18 cellular contexts compared by ENCODE assay signal in the genomic region with DNA sequence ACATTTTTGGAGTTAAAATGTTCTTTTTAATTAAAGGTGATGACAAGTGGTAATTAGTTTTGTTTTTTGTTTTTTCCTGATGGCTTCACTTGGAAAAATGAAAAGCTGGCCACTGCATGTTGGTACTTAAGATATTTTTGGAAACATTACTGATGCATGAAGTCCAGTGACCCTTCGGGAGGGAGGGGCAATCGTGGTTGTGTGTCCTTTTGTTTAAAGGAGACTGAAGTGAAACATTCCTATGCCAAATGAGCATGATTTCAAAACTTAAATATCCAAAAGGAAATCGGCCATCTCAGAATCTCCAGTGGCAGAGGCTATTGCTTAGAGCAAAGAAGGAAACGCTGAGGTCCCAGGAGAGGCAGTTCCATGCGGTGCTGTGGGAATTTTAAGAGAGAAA. TPM values are rescaled to one million over a fixed set of nuclear protein-coding genes. Genes with fewer than 3 reads are reported as not detected.
DNase-seq lines count a peak whose midpoint lies in the region; ATAC-seq, FAIRE-seq and TF ChIP-seq lines count a peak whose summit lies in the region.
"Had no signal": no experiment of that assay in that cellular context is flagged by ENCODE, and none has a peak within 500 bp of the region (broad histone marks: within the 10 kb centered on the region; RNA-seq: fewer than 3 reads in every experiment).

No MANE protein-coding gene starts in this region.

- peaks cover 14% of the 10 kb centered on the region for H4K20me1 ChIP-seq in astrocyte (ENCODE audit: insufficient read depth, low read length)
- H4K20me1 ChIP-seq in MM.1S (ENCODE audit: insufficient read depth, low read length), result no peaks in the 10 kb centered on the region

- no peak for FAIRE-seq in astrocyte (lab: Jason Lieb, UNC)

- TF ChIP-seq CTCF in astrocyte (IDR thresholded peaks at IDR 0.05; ENCODE audit: insufficient read depth, low read depth, low read length), result no peak
- no peak for TF ChIP-seq CTCF in right atrium auricular region (IDR thresholded peaks at IDR 0.05)
- no peak for TF ChIP-seq CTCF in prostate gland (IDR thresholded peaks at IDR 0.05)
- no peak for TF ChIP-seq CTCF in MM.1S (IDR thresholded peaks at IDR 0.05; ENCODE audit: low read length)

- DNase-seq in AG08395 (ENCODE audit: low spot score) (peak; percentile 36), astrocyte (ENCODE audit: low read depth) (no peak), right atrium auricular region (ENCODE audit: low spot score) (no peak), prostate gland (ENCODE audit: low spot score) (no peak), MM.1S (no peak)
- DNase-seq: ACHN; activated CD8-positive, alpha-beta T cell treated with anti-CD3 and anti-CD28 coated beads for 36 hours; GF-D8; HCEC 1CT; natural killer cell; NCI-H2107; NCI-H82; Peyer's patch; stimulated activated CD4-positive, alpha-beta T cell treated with anti-CD3 and anti-CD28 coated beads, Interleukin-2, amount 100 ng/mL, for 24 hours had no signal

- peaks cover 20% of the 10 kb centered on the region for H3K36me3 Mint-ChIP-seq in astrocyte (ENCODE audit: low read depth, unreplicated experiment)
- H3K36me3 Mint-ChIP-seq: natural killer cell had no signal

- H3K27me3 ChIP-seq in astrocyte (ENCODE audit: insufficient read depth, low read length), result no peaks in the 10 kb centered on the region
- no peaks in the 10 kb centered on the region for H3K27me3 ChIP-seq in right atrium auricular region
- H3K27me3 ChIP-seq in skeletal muscle satellite cell (ENCODE audit: control insufficient read depth, insufficient read depth, low read length), result no peaks in the 10 kb centered on the region
- H3K27me3 ChIP-seq in prostate gland (replicated peaks; ENCODE audit: insufficient read depth), result no peaks in the 10 kb centered on the region
- no peaks in the 10 kb centered on the region for H3K27me3 ChIP-seq in MM.1S (replicated peaks; ENCODE audit: insufficient read depth, low read length)
- H3K27me3 ChIP-seq: Peyer's patch had no signal

- H3K4me2 ChIP-seq in astrocyte (ENCODE audit: low read length) (peak overlapping the region; percentile 38), skeletal muscle satellite cell (ENCODE audit: low read length) (no peak overlapping the region), MM.1S (ENCODE audit: low read depth, low read length) (no peak overlapping the region)

- H3F3A ChIP-seq in MM.1S (ENCODE audit: insufficient read depth, low read length), result no peaks in the 10 kb centered on the region

- peaks cover 3% of the 10 kb centered on the region for H3K9me3 Mint-ChIP-seq in astrocyte (ENCODE audit: unreplicated experiment)
- H3K9me3 Mint-ChIP-seq: activated CD8-positive, alpha-beta T cell treated with anti-CD3 and anti-CD28 coated beads for 36 hours; IgD-negative memory B cell; natural killer cell had no signal

- no peaks in the 10 kb centered on the region for H3K9me2 ChIP-seq in MM.1S (replicated peaks; ENCODE audit: insufficient read depth, low read length)

- no peaks in the 10 kb centered on the region for H3K36me3 ChIP-seq in astrocyte (ENCODE audit: insufficient read depth, low read length)
- no peaks in the 10 kb centered on the region for H3K36me3 ChIP-seq in right atrium auricular region
- peaks cover 65% of the 10 kb centered on the region for H3K36me3 ChIP-seq in skeletal muscle satellite cell (ENCODE audit: insufficient read depth, low read length)
- no peaks in the 10 kb centered on the region for H3K36me3 ChIP-seq in prostate gland
- H3K36me3 ChIP-seq in MM.1S (replicated peaks; ENCODE audit: insufficient read depth, low read length), result no peaks in the 10 kb centered on the region
- H3K36me3 ChIP-seq: Peyer's patch had no signal

- no peak for TF ChIP-seq POLR2A in prostate gland (IDR thresholded peaks at IDR 0.05)

- intact Hi-C loops in prostate gland (cut with DNase I), result no loop called here

- peaks cover 2% of the 10 kb centered on the region for H3K27me3 Mint-ChIP-seq in astrocyte (ENCODE audit: low read depth, unreplicated experiment)
- H3K27me3 Mint-ChIP-seq: IgD-negative memory B cell had no signal

- H2AFZ ChIP-seq in astrocyte (ENCODE audit: low read depth, low read length), result no peak overlapping the region
- H2AFZ ChIP-seq in MM.1S (ENCODE audit: low read length), result no peak overlapping the region

- ATAC-seq in HG02852 (IDR thresholded peaks at IDR 0.05; ENCODE audit: unreplicated experiment), result no peak
- no peak for ATAC-seq in HG03457 (IDR thresholded peaks at IDR 0.05; ENCODE audit: unreplicated experiment)
- ATAC-seq: activated CD8-positive, alpha-beta T cell treated with anti-CD3 and anti-CD28 coated beads for 36 hours; natural killer cell had no signal

- peaks cover 58% of the 10 kb centered on the region for H3K4me1 Mint-ChIP-seq in astrocyte (ENCODE audit: low read depth, unreplicated experiment)
- H3K4me1 Mint-ChIP-seq: natural killer cell had no signal

- peaks cover 85% of the 10 kb centered on the region for H3K79me2 ChIP-seq in astrocyte (ENCODE audit: insufficient read depth, low read length)
- H3K79me2 ChIP-seq in MM.1S (ENCODE audit: low read length), result no peaks in the 10 kb centered on the region

- H3K9me3 ChIP-seq in astrocyte (ENCODE audit: insufficient read depth, low read depth, low read length), result no peaks in the 10 kb centered on the region
- H3K9me3 ChIP-seq in right atrium auricular region, result no peaks in the 10 kb centered on the region
- H3K9me3 ChIP-seq in skeletal muscle satellite cell (replicated peaks; ENCODE audit: low read length), result no peaks in the 10 kb centered on the region
- no peaks in the 10 kb centered on the region for H3K9me3 ChIP-seq in prostate gland
- no peaks in the 10 kb centered on the region for H3K9me3 ChIP-seq in MM.1S (replicated peaks; ENCODE audit: insufficient read depth, low read length)
- H3K9me3 ChIP-seq: Peyer's patch had no signal

- peaks cover 32% of the 10 kb centered on the region for H3K4me1 ChIP-seq in astrocyte (ENCODE audit: insufficient read depth, low read length)
- H3K4me1 ChIP-seq in right atrium auricular region, result peaks cover 0 to 62% of the 10 kb centered on the region in 2 donors
- peaks cover 70% of the 10 kb centered on the region for H3K4me1 ChIP-seq in skeletal muscle satellite cell (ENCODE audit: control insufficient read depth, insufficient read depth, low read length)
- H3K4me1 ChIP-seq in prostate gland (replicated peaks), result no peaks in the 10 kb centered on the region
- no peaks in the 10 kb centered on the region for H3K4me1 ChIP-seq in MM.1S (ENCODE audit: low read length)

- H3K9ac ChIP-seq in astrocyte (ENCODE audit: low read length) (peak overlapping the region; percentile 15), skeletal muscle satellite cell (ENCODE audit: low read depth, low read length) (peak overlapping the region; percentile 22), MM.1S (ENCODE audit: low read length) (no peak overlapping the region)

- H3K4me3 ChIP-seq in astrocyte (ENCODE audit: insufficient read depth, low read depth, low read length), result no peak overlapping the region
- H3K4me3 ChIP-seq in right atrium auricular region, result no peak overlapping the region
- no peak overlapping the region for H3K4me3 ChIP-seq in skeletal muscle satellite cell (ENCODE audit: low read length)
- H3K4me3 ChIP-seq in prostate gland, result no peak overlapping the region
- H3K4me3 ChIP-seq in MM.1S (ENCODE audit: low read length), result no peak overlapping the region
- H3K4me3 ChIP-seq: Peyer's patch had no signal

- H3K4me3 Mint-ChIP-seq in astrocyte (ENCODE audit: unreplicated experiment), result no peak overlapping the region
- H3K4me3 Mint-ChIP-seq: activated CD8-positive, alpha-beta T cell treated with anti-CD3 and anti-CD28 coated beads for 36 hours; natural killer cell had no signal

- H3K27ac Mint-ChIP-seq in astrocyte (ENCODE audit: unreplicated experiment), result no peak overlapping the region
- H3K27ac Mint-ChIP-seq: activated CD8-positive, alpha-beta T cell treated with anti-CD3 and anti-CD28 coated beads for 36 hours; natural killer cell had no signal

- 69% methylated on average over 5 of the region's 5 CpGs for WGBS in prostate gland

- H3K27ac ChIP-seq in astrocyte (ENCODE audit: low read depth, low read length) (no peak overlapping the region), right atrium auricular region (peak overlapping the region; percentile 64 to 79), prostate gland (peak overlapping the region in 1 of 2 donors; percentile 56), MM.1S (ENCODE audit: low read length) (no peak overlapping the region)

RNA-seq across cellular contexts. Expression of a gene that starts 20.1 kb away (rescaled TPM):
- total RNA-seq in astrocyte (162 and 196 TPM in 2 replicates), right atrium auricular region (100 to 1,000 TPM in 1 of 2 donors, 10 to 100 TPM in 1; 32.1 to 102 TPM), prostate gland (10 to 100 TPM; 47.0 to 90.7 TPM)
- 59.3 and 119 TPM in 2 replicates for total RNA-seq in skeletal muscle satellite cell (2012; rRNA removed)

Comparison
In these comparisons a context has a peak if more than half of its experiments do, and no peak if none do; other contexts are left out.
1. H3K27ac ChIP-seq: peak in right atrium auricular region (2 of 2); none in astrocyte (single experiment) and MM.1S (single experiment).